In the genomic region with DNA sequence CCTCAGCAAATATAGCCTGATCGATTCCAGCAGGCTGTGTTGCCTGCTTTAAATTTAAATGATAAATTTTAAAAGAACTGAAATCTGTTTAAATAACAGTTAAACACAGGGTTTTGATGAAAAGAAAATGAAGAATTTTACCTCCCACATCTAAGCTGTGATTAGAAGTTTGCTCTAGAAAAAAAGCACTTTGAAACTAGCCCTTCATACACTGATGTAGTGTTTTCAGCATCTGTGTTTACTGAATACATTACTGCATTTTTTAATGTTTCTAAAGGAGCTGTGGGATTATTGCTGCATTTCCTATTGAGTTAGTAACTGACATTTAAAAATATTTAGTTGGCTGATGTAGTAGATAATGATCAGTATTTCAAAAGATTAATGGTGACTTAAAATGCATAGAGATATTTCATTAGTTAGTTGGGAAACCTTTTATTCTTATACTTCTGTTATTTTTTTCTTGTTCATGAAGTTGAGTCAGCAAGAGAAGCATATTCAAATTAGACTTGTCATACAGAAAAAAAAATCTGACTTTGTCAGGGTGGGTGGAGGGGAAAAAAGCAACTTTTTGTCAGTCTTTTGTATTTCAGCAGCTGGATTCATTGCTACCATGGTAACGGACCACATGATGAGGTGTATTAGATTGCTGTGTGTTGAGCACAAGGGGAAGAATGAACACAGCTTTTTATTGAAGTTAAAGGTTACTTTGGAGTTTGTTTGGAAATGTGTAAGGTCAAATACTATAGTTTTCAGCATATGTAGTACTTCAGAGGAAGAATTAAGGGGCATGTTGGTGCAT, we compare ENCODE assay signal across 1 cellular context.
TF ChIP-seq lines count a peak whose summit lies in the region.

A gene (plus strand): TSS at position 668 of the 799 bp plus-strand sequence. CDS start 45,679 bp downstream, outside the sequence.

TF ChIP-seq in SK-N-SH, 30 proteins besides CTCF, POLR2A, EP300 and RAD21 (continued from another document):
- TF ChIP-seq SMC3 (IDR thresholded peaks at IDR 0.05; ENCODE audit: low read depth, low read length) (no peak), YY1 (IDR thresholded peaks at IDR 0.05; ENCODE audit: low read depth) (no peak), FOXM1 (IDR thresholded peaks at IDR 0.05; ENCODE audit: low read depth) (0 out of 2 replicates have a peak, but pooled peaks have one; percentile 32), TAF1 (IDR thresholded peaks at IDR 0.05; ENCODE audit: borderline replicate concordance, low read depth, low read length) (no peak), FOXJ3 (CRISPR knock-in tag; IDR thresholded peaks at IDR 0.05) (no peak), GATA2 (CRISPR knock-in tag; IDR thresholded peaks at IDR 0.05) (no peak), RXRA (IDR thresholded peaks at IDR 0.05; ENCODE audit: borderline replicate concordance, low read depth) (no peak), NRF1 (IDR thresholded peaks at IDR 0.05; ENCODE audit: low read depth, low read length) (no peak), ELF1 (IDR thresholded peaks at IDR 0.05) (no peak), FOSL2 (IDR thresholded peaks at IDR 0.05; ENCODE audit: borderline replicate concordance, low read depth) (peak; percentile 57; the same call in 1 of the 2 replicates), GABPA (IDR thresholded peaks at IDR 0.05; ENCODE audit: low read depth) (no peak), NFIC (IDR thresholded peaks at IDR 0.05; ENCODE audit: borderline replicate concordance) (peak; percentile 55; the same call in 1 of the 2 replicates), JUND (IDR thresholded peaks at IDR 0.05) (peak; percentile 53; the same call in 1 of the 2 replicates), RFX5 (IDR thresholded peaks at IDR 0.05; ENCODE audit: low read length) (no peak), TEAD4 (IDR thresholded peaks at IDR 0.05; ENCODE audit: borderline replicate concordance, insufficient read depth) (0 out of 2 replicates have a peak, but pooled peaks have one; percentile 7), CHD2 (IDR thresholded peaks at IDR 0.05; ENCODE audit: low read length, partially characterized antibody) (no peak)
- TF ChIP-seq, protein P1, sequence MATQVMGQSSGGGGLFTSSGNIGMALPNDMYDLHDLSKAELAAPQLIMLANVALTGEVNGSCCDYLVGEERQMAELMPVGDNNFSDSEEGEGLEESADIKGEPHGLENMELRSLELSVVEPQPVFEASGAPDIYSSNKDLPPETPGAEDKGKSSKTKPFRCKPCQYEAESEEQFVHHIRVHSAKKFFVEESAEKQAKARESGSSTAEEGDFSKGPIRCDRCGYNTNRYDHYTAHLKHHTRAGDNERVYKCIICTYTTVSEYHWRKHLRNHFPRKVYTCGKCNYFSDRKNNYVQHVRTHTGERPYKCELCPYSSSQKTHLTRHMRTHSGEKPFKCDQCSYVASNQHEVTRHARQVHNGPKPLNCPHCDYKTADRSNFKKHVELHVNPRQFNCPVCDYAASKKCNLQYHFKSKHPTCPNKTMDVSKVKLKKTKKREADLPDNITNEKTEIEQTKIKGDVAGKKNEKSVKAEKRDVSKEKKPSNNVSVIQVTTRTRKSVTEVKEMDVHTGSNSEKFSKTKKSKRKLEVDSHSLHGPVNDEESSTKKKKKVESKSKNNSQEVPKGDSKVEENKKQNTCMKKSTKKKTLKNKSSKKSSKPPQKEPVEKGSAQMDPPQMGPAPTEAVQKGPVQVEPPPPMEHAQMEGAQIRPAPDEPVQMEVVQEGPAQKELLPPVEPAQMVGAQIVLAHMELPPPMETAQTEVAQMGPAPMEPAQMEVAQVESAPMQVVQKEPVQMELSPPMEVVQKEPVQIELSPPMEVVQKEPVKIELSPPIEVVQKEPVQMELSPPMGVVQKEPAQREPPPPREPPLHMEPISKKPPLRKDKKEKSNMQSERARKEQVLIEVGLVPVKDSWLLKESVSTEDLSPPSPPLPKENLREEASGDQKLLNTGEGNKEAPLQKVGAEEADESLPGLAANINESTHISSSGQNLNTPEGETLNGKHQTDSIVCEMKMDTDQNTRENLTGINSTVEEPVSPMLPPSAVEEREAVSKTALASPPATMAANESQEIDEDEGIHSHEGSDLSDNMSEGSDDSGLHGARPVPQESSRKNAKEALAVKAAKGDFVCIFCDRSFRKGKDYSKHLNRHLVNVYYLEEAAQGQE (IDR thresholded peaks at IDR 0.05; ENCODE audit: low read depth, low read length): no peak
- TF ChIP-seq, protein P2, sequence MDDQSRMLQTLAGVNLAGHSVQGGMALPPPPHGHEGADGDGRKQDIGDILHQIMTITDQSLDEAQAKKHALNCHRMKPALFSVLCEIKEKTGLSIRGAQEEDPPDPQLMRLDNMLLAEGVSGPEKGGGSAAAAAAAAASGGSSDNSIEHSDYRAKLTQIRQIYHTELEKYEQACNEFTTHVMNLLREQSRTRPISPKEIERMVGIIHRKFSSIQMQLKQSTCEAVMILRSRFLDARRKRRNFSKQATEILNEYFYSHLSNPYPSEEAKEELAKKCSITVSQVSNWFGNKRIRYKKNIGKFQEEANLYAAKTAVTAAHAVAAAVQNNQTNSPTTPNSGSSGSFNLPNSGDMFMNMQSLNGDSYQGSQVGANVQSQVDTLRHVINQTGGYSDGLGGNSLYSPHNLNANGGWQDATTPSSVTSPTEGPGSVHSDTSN (IDR thresholded peaks at IDR 0.05): peak; percentile 68
- TF ChIP-seq, protein P3, sequence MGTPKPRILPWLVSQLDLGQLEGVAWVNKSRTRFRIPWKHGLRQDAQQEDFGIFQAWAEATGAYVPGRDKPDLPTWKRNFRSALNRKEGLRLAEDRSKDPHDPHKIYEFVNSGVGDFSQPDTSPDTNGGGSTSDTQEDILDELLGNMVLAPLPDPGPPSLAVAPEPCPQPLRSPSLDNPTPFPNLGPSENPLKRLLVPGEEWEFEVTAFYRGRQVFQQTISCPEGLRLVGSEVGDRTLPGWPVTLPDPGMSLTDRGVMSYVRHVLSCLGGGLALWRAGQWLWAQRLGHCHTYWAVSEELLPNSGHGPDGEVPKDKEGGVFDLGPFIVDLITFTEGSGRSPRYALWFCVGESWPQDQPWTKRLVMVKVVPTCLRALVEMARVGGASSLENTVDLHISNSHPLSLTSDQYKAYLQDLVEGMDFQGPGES (IDR thresholded peaks at IDR 0.05; ENCODE audit: low read depth, low read length): no peak
- TF ChIP-seq, protein P4, sequence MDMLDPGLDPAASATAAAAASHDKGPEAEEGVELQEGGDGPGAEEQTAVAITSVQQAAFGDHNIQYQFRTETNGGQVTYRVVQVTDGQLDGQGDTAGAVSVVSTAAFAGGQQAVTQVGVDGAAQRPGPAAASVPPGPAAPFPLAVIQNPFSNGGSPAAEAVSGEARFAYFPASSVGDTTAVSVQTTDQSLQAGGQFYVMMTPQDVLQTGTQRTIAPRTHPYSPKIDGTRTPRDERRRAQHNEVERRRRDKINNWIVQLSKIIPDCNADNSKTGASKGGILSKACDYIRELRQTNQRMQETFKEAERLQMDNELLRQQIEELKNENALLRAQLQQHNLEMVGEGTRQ (IDR thresholded peaks at IDR 0.05; ENCODE audit: borderline replicate concordance, low read depth, low read length): no peak
- TF ChIP-seq, protein P5, sequence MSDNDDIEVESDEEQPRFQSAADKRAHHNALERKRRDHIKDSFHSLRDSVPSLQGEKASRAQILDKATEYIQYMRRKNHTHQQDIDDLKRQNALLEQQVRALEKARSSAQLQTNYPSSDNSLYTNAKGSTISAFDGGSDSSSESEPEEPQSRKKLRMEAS (IDR thresholded peaks at IDR 0.05; ENCODE audit: low read depth): 0 out of 2 replicates have a peak, but pooled peaks have one; percentile 5
